In genomic region chr10:79184141-79184625, GRCh38 we compare ENCODE assay signal across 8 cellular contexts.
DNase-seq lines count a peak whose midpoint lies in the region; ATAC-seq, FAIRE-seq and TF ChIP-seq lines count a peak whose summit lies in the region.

No MANE protein-coding gene starts in this region.

- CTCF ChIA-PET in RWPE1 (lab: Yijun Ruan, JAX) = interaction anchor here (0.6 to 1.0 kb wide), 5 partner anchors 11 to 526 kb away, joined by 3 to 4 read pairs (median 3); no protein-coding TSS in a partner anchor
- CTCF ChIA-PET in activated naive CD4-positive, alpha-beta T cell treated with anti-CD3 and anti-CD28 coated beads, Interleukin-2, amount 10 ng/mL, durations not matched to agents 7 days and 5 days (lab: Charles Lee) = interaction anchor here (1.2 kb wide), 1 partner anchor 11 kb away, joined by 5 read pairs; no protein-coding TSS in a partner anchor

- POLR2A ChIA-PET in RWPE1 (lab: Yijun Ruan, JAX; ENCODE audit: low non-redundant PET) = no interaction called here

- no peaks in the 10 kb centered on the region for H3K4me1 Mint-ChIP-seq in activated naive CD4-positive, alpha-beta T cell treated with anti-CD3 and anti-CD28 coated beads, Interleukin-2, amount 10 ng/mL, durations not matched to agents 7 days and 5 days

- FAIRE-seq in H54 (lab: Jason Lieb, UNC) = peak; percentile 43

- TF ChIP-seq CTCF in RWPE1 (conservative IDR thresholded peaks at IDR 0.05; ENCODE audit: low read depth) (no peak), foreskin fibroblast (IDR thresholded peaks at IDR 0.05; ENCODE audit: low read depth, low read length) (no peak)

- peaks cover 12% of the 10 kb centered on the region for H3K27me3 Mint-ChIP-seq in activated naive CD4-positive, alpha-beta T cell treated with anti-CD3 and anti-CD28 coated beads, Interleukin-2, amount 10 ng/mL, durations not matched to agents 7 days and 5 days

- no peak overlapping the region for H3K4me3 ChIP-seq in foreskin fibroblast (ENCODE audit: low read depth in 1 of 2, low read length in 2 of 2)

- TF ChIP-seq POLR2A in H54 (IDR thresholded peaks at IDR 0.05; ENCODE audit: low read depth, low read length) = no peak

- no peak overlapping the region for H3K4me3 Mint-ChIP-seq in activated naive CD4-positive, alpha-beta T cell treated with anti-CD3 and anti-CD28 coated beads, Interleukin-2, amount 10 ng/mL, durations not matched to agents 7 days and 5 days

- DNase-seq in H54 (ENCODE audit: insufficient read length, low spot score) = peak; percentile 65
- peak; percentile 79 for DNase-seq in RWPE1 (ENCODE audit: low spot score)
- peak; percentile 67 to 83 for DNase-seq in foreskin fibroblast
- peak; percentile 93 for DNase-seq in renal cortical epithelial cell (ENCODE audit: low read depth)
- DNase-seq in activated naive CD4-positive, alpha-beta T cell treated with anti-CD3 and anti-CD28 coated beads, Interleukin-2, amount 10 ng/mL, durations not matched to agents 7 days and 5 days = no peak
- DNase-seq in activated CD4-positive, alpha-beta T cell treated with anti-CD3 and anti-CD28 coated beads for 4 hours = no peak
- no peak for DNase-seq in NOMO-1 treated with dmso at 0.1 percent for 144 hours (lab: John Stamatoyannopoulos, UW; ENCODE audit: unreplicated experiment)

- H3K9me3 Mint-ChIP-seq in activated naive CD4-positive, alpha-beta T cell treated with anti-CD3 and anti-CD28 coated beads, Interleukin-2, amount 10 ng/mL, durations not matched to agents 7 days and 5 days = no peaks in the 10 kb centered on the region

- no peak overlapping the region for H3K27ac Mint-ChIP-seq in activated naive CD4-positive, alpha-beta T cell treated with anti-CD3 and anti-CD28 coated beads, Interleukin-2, amount 10 ng/mL, durations not matched to agents 7 days and 5 days

- ATAC-seq in GM18907 (IDR thresholded peaks at IDR 0.05; ENCODE audit: unreplicated experiment) = no peak

- peak overlapping the region; percentile 81 for H3K27ac ChIP-seq in RWPE1

- H3K36me3 Mint-ChIP-seq in activated naive CD4-positive, alpha-beta T cell treated with anti-CD3 and anti-CD28 coated beads, Interleukin-2, amount 10 ng/mL, durations not matched to agents 7 days and 5 days = no peaks in the 10 kb centered on the region

Comparison
In these comparisons a context has a peak if more than half of its experiments do, and no peak if none do; other contexts are left out.
1. DNase-seq: peak in H54 (single experiment), RWPE1 (single experiment), foreskin fibroblast (2 of 2) and renal cortical epithelial cell (single experiment); none in activated naive CD4-positive, alpha-beta T cell treated with anti-CD3 and anti-CD28 coated beads, Interleukin-2, amount 10 ng/mL, durations not matched to agents 7 days and 5 days (single experiment), activated CD4-positive, alpha-beta T cell treated with anti-CD3 and anti-CD28 coated beads for 4 hours (0 of 2) and NOMO-1 treated with dmso at 0.1 percent for 144 hours (single experiment).